In genomic region chr5:170246471-170246870, GRCh38 we compare ENCODE assay signal across 21 cellular contexts. TPM values are rescaled to one million over a fixed set of nuclear protein-coding genes. Genes with fewer than 3 reads are reported as not detected.
DNase-seq lines count a peak whose midpoint lies in the region; ATAC-seq and TF ChIP-seq lines count a peak whose summit lies in the region.
"Had no signal": no experiment of that assay in that cellular context is flagged by ENCODE, and none has a peak within 500 bp of the region (broad histone marks: within the 10 kb centered on the region; RNA-seq: fewer than 3 reads in every experiment).

No MANE protein-coding gene starts in this region.

- H3K27me3 Mint-ChIP-seq in T-helper 1 cell treated with Interleukin-12 subunit alpha and Interleukin-12 subunit beta and Interleukin-4 antibody, amounts not matched to agents 30 μg/mL and 1 μg/mL, for 36 hours (ENCODE audit: low read depth): no peaks in the 10 kb centered on the region
- no peaks in the 10 kb centered on the region for H3K27me3 Mint-ChIP-seq in activated naive CD8-positive, alpha-beta T cell treated with anti-CD3 and anti-CD28 coated beads, Interleukin-2, amount 10 ng/mL, durations not matched to agents 7 days and 5 days
- no peaks in the 10 kb centered on the region for H3K27me3 Mint-ChIP-seq in activated naive CD8-positive, alpha-beta T cell treated with anti-CD3 and anti-CD28 coated beads, Interleukin-2, amount 50 U/mL, for 24 hours

- intact Hi-C loops in esophagus muscularis mucosa (cut with DNase I): no loop called here
- intact Hi-C loops in vagina (cut with DNase I): no loop called here
- intact Hi-C loops in aorta (cut with DNase I): no loop called here

- H3K27ac ChIP-seq in esophagus muscularis mucosa (replicated peaks in 1 of 4): no peak overlapping the region
- peak overlapping the region; percentile 37 for H3K27ac ChIP-seq in vagina
- no peak overlapping the region for H3K27ac ChIP-seq in aorta (ENCODE audit: low read depth in 1 of 2, low read length in 2 of 2)
- H3K27ac ChIP-seq: 22Rv1, KMS-11, RWPE1 had no signal

- no peak for TF ChIP-seq POLR2A in esophagus muscularis mucosa (IDR thresholded peaks at IDR 0.05; ENCODE audit: low read depth)
- no peak for TF ChIP-seq POLR2A in vagina (IDR thresholded peaks at IDR 0.05)

- H3K36me3 Mint-ChIP-seq in T-helper 1 cell treated with Interleukin-12 subunit alpha and Interleukin-12 subunit beta and Interleukin-4 antibody, amounts not matched to agents 30 μg/mL and 1 μg/mL, for 36 hours (ENCODE audit: low read depth): peaks cover 60% of the 10 kb centered on the region
- H3K36me3 Mint-ChIP-seq in activated naive CD8-positive, alpha-beta T cell treated with anti-CD3 and anti-CD28 coated beads, Interleukin-2, amount 10 ng/mL, durations not matched to agents 7 days and 5 days: peaks cover 59% of the 10 kb centered on the region
- H3K36me3 Mint-ChIP-seq in activated naive CD8-positive, alpha-beta T cell treated with anti-CD3 and anti-CD28 coated beads, Interleukin-2, amount 50 U/mL, for 24 hours (ENCODE audit: low read depth): peaks cover 58% of the 10 kb centered on the region

- 75% methylated on average over 2 of the region's 2 CpGs for WGBS in esophagus muscularis mucosa
- WGBS in aorta, 2 donors: 46 to 53% methylated on average over 2 of the region's 2 CpGs

- H3K4me3 ChIP-seq in esophagus muscularis mucosa (no peak overlapping the region), vagina (no peak overlapping the region), aorta (ENCODE audit: low read length in 2 of 2) (no peak overlapping the region)

- peaks cover 14% of the 10 kb centered on the region for H3K9me3 Mint-ChIP-seq in T-helper 1 cell treated with Interleukin-12 subunit alpha and Interleukin-12 subunit beta and Interleukin-4 antibody, amounts not matched to agents 30 μg/mL and 1 μg/mL, for 36 hours
- H3K9me3 Mint-ChIP-seq in activated naive CD8-positive, alpha-beta T cell treated with anti-CD3 and anti-CD28 coated beads, Interleukin-2, amount 10 ng/mL, durations not matched to agents 7 days and 5 days: peaks cover 7% of the 10 kb centered on the region
- H3K9me3 Mint-ChIP-seq in activated naive CD8-positive, alpha-beta T cell treated with anti-CD3 and anti-CD28 coated beads, Interleukin-2, amount 50 U/mL, for 24 hours: peaks cover 5% of the 10 kb centered on the region

- DNase-seq in T-helper 1 cell (no peak), esophagus muscularis mucosa (ENCODE audit: extremely low spot score) (peak; percentile 39), vagina (ENCODE audit: extremely low spot score in 2 of 2) (no peak), aorta (no peak)
- no peak for DNase-seq in activated naive CD8-positive, alpha-beta T cell treated with anti-CD3 and anti-CD28 coated beads, Interleukin-2, amount 10 ng/mL, durations not matched to agents 7 days and 5 days
- no peak for DNase-seq in activated naive CD8-positive, alpha-beta T cell treated with anti-CD3 and anti-CD28 coated beads, Interleukin-2, amount 50 U/mL, for 24 hours
- DNase-seq: C1 segment of cervical spinal cord, DMS53, EL, IMR-90, NCI-H1105, NCI-H2029 treated with DMSO at 0.1 percent for 48 hours, NCI-H226, NCI-H510A treated with DMSO at 0.1 percent for 48 hours, NCI-H748 treated with DMSO at 0.1 percent for 48 hours, SHP77 treated with DMSO at 0.1 percent for 48 hours had no signal

- no peak for TF ChIP-seq EP300 in esophagus muscularis mucosa (IDR thresholded peaks at IDR 0.05)

- H3K4me3 Mint-ChIP-seq in T-helper 1 cell treated with Interleukin-12 subunit alpha and Interleukin-12 subunit beta and Interleukin-4 antibody, amounts not matched to agents 30 μg/mL and 1 μg/mL, for 36 hours: no peak overlapping the region
- H3K4me3 Mint-ChIP-seq in activated naive CD8-positive, alpha-beta T cell treated with anti-CD3 and anti-CD28 coated beads, Interleukin-2, amount 10 ng/mL, durations not matched to agents 7 days and 5 days: no peak overlapping the region
- H3K4me3 Mint-ChIP-seq in activated naive CD8-positive, alpha-beta T cell treated with anti-CD3 and anti-CD28 coated beads, Interleukin-2, amount 50 U/mL, for 24 hours: no peak overlapping the region

- POLR2A ChIA-PET in activated naive CD8-positive, alpha-beta T cell treated with anti-CD3 and anti-CD28 coated beads, Interleukin-2, amount 10 ng/mL, durations not matched to agents 7 days and 5 days (lab: Charles Lee): interaction anchor here (1.1 to 1.8 kb wide), 3 partner anchors 16 to 46 kb away, joined by 3 to 11 read pairs (median 4); no protein-coding TSS in a partner anchor

- H3K9me3 ChIP-seq in esophagus muscularis mucosa (no peaks in the 10 kb centered on the region), vagina (no peaks in the 10 kb centered on the region), aorta (ENCODE audit: control insufficient read depth, low read length) (peaks cover 2% of the 10 kb centered on the region)

- H3K4me1 ChIP-seq in esophagus muscularis mucosa (peaks cover 0 to 26% (median 6%) of the 10 kb centered on the region in 4 donors), vagina (peaks cover 43% of the 10 kb centered on the region), aorta (ENCODE audit: control insufficient read depth in 1 of 2, insufficient read depth in 2 of 2, low read length in 2 of 2) (no peaks in the 10 kb centered on the region)

- peak overlapping the region; percentile 60 for H3K27ac Mint-ChIP-seq in T-helper 1 cell treated with Interleukin-12 subunit alpha and Interleukin-12 subunit beta and Interleukin-4 antibody, amounts not matched to agents 30 μg/mL and 1 μg/mL, for 36 hours
- peak overlapping the region; percentile 56 for H3K27ac Mint-ChIP-seq in activated naive CD8-positive, alpha-beta T cell treated with anti-CD3 and anti-CD28 coated beads, Interleukin-2, amount 10 ng/mL, durations not matched to agents 7 days and 5 days
- no peak overlapping the region for H3K27ac Mint-ChIP-seq in activated naive CD8-positive, alpha-beta T cell treated with anti-CD3 and anti-CD28 coated beads, Interleukin-2, amount 50 U/mL, for 24 hours

- H3K27me3 ChIP-seq in esophagus muscularis mucosa (no peaks in the 10 kb centered on the region), vagina (no peaks in the 10 kb centered on the region), aorta (ENCODE audit: control insufficient read depth in 1 of 2, insufficient read depth in 2 of 2, low read length in 1 of 2) (no peaks in the 10 kb centered on the region)

- TF ChIP-seq CTCF in esophagus muscularis mucosa (IDR thresholded peaks at IDR 0.05) (no peak), vagina (IDR thresholded peaks at IDR 0.05) (no peak)

- H3K4me1 Mint-ChIP-seq in T-helper 1 cell treated with Interleukin-12 subunit alpha and Interleukin-12 subunit beta and Interleukin-4 antibody, amounts not matched to agents 30 μg/mL and 1 μg/mL, for 36 hours (ENCODE audit: low read depth): peaks cover 12% of the 10 kb centered on the region
- peaks cover 12% of the 10 kb centered on the region for H3K4me1 Mint-ChIP-seq in activated naive CD8-positive, alpha-beta T cell treated with anti-CD3 and anti-CD28 coated beads, Interleukin-2, amount 10 ng/mL, durations not matched to agents 7 days and 5 days
- H3K4me1 Mint-ChIP-seq in activated naive CD8-positive, alpha-beta T cell treated with anti-CD3 and anti-CD28 coated beads, Interleukin-2, amount 50 U/mL, for 24 hours: peaks cover 29% of the 10 kb centered on the region

- H3K36me3 ChIP-seq in esophagus muscularis mucosa (peaks cover 0 to 17% (median 0%) of the 10 kb centered on the region in 4 donors), vagina (no peaks in the 10 kb centered on the region), aorta (ENCODE audit: control insufficient read depth in 1 of 2, insufficient read depth in 2 of 2, low read length in 1 of 2) (no peaks in the 10 kb centered on the region)

- ATAC-seq in activated naive CD8-positive, alpha-beta T cell treated with anti-CD3 and anti-CD28 coated beads, Interleukin-2, amount 10 ng/mL, durations not matched to agents 7 days and 5 days (ENCODE audit: low read depth): no peak
- ATAC-seq in activated naive CD8-positive, alpha-beta T cell treated with anti-CD3 and anti-CD28 coated beads, Interleukin-2, amount 50 U/mL, for 24 hours: no peak
- ATAC-seq in HG03045 (IDR thresholded peaks at IDR 0.05; ENCODE audit: unreplicated experiment): no peak
- ATAC-seq in aorta (ENCODE audit: low FRiP score): no peak

RNA-seq across cellular contexts. Expression of gene C5orf58, which starts 13.7 kb away (rescaled TPM):
- total RNA-seq in activated naive CD8-positive, alpha-beta T cell treated with anti-CD3 and anti-CD28 coated beads, Interleukin-2, amount 10 ng/mL, durations not matched to agents 7 days and 5 days: not detected
- total RNA-seq in esophagus muscularis mucosa: 1 to 10 TPM in 1 of 4 donors, not detected in 3; 6.5 TPM
- total RNA-seq in vagina: not detected
- not detected for total RNA-seq in aorta
- not detected for polyA plus RNA-seq in aorta
- total RNA-seq: IMR-90 had no signal
- polyA plus RNA-seq: IMR-90 had no signal

RNA-seq across cellular contexts. Expression of gene LCP2, which starts 51.1 kb away (rescaled TPM):
- 100 to 1,000 TPM; 444 to 452 TPM for total RNA-seq in activated naive CD8-positive, alpha-beta T cell treated with anti-CD3 and anti-CD28 coated beads, Interleukin-2, amount 10 ng/mL, durations not matched to agents 7 days and 5 days
- 10 to 100 TPM in 2 of 4 donors, 1 to 10 TPM in 2; 6.8 to 20.4 (median 9.0) TPM for total RNA-seq in esophagus muscularis mucosa
- 25.5 TPM for total RNA-seq in vagina
- 10 to 100 TPM; 25.7 to 58.8 TPM for total RNA-seq in aorta
- polyA plus RNA-seq in aorta: 10 to 100 TPM in 1 of 2 donors, 1 to 10 TPM in 1; 2.1 to 16.9 TPM
- total RNA-seq: IMR-90 had no signal
- polyA plus RNA-seq: IMR-90 had no signal

Comparison
In these comparisons a context has a peak if more than half of its experiments do, and no peak if none do; other contexts are left out.
1. RNA of gene LCP2, which starts 51.1 kb away (total RNA-seq): 444 to 452 TPM in activated naive CD8-positive, alpha-beta T cell treated with anti-CD3 and anti-CD28 coated beads, Interleukin-2, amount 10 ng/mL, durations not matched to agents 7 days and 5 days; 25.7 to 58.8 TPM in aorta, 25.5 TPM in vagina (single experiment) and 6.8 to 20.4 TPM in esophagus muscularis mucosa; every median in the first group is over 4 times any median in the second.